Comparison of ENCODE assay signal across 8 cellular contexts in genomic region chr2:54556659-54557121, GRCh38.
A peak's percentile ranks its signal among the peaks of the same experiment; 100 is the strongest.
DNase-seq lines count a peak whose midpoint lies in the region; ATAC-seq and TF ChIP-seq lines count a peak whose summit lies in the region.

No MANE protein-coding gene starts in this region.

- peak overlapping the region; percentile 82 to 94 (median 88) for H3K27ac ChIP-seq in tibial nerve

- H3K36me3 ChIP-seq in tibial nerve: no peaks in the 10 kb centered on the region

- TF ChIP-seq EP300 in tibial nerve (IDR thresholded peaks at IDR 0.05): peak in 1 of 2 donors; percentile 82

- H3K4me3 ChIP-seq in tibial nerve: peak overlapping the region in 1 of 4 donors; percentile 59

- peak overlapping the region; percentile 21 for H3K27ac Mint-ChIP-seq in activated T-cell treated with anti-CD3 and anti-CD28 coated beads, Interleukin-2, amount 50 U/mL, for 72 hours

- H3K27me3 ChIP-seq in tibial nerve: no peaks in the 10 kb centered on the region

- peaks cover 8 to 20% of the 10 kb centered on the region in 2 donors for H3K36me3 Mint-ChIP-seq in activated T-cell treated with anti-CD3 and anti-CD28 coated beads, Interleukin-2, amount 50 U/mL, for 72 hours (ENCODE audit: insufficient read depth in 2 of 2)

- no peak for DNase-seq in activated T-cell treated with anti-CD3 and anti-CD28 coated beads, Interleukin-2, amount 50 U/mL, for 72 hours
- DNase-seq in activated T-cell treated with anti-CD3 and anti-CD28 coated beads, Interleukin-2, amount 50 U/mL, for 48 hours: no peak
- DNase-seq in amniotic epithelial cell (ENCODE audit: low read depth) (peak; percentile 99), kidney tubule cell (ENCODE audit: low spot score) (peak; percentile 80), tibial nerve (ENCODE audit: low spot score in 2 of 2) (peak in 1 of 2 donors; percentile 38), GM10266 (ENCODE audit: extremely low spot score) (no peak), ureter (ENCODE audit: low spot score) (no peak), SHP77 (lab: John Stamatoyannopoulos, UW) (no peak)

- TF ChIP-seq CTCF in tibial nerve (IDR thresholded peaks at IDR 0.05) (no peak), GM10266 (IDR thresholded peaks at IDR 0.05; ENCODE audit: control insufficient read depth, insufficient read depth, low read depth, missing control alignments) (no peak)

- peak overlapping the region; percentile 94 to 96 for H3K4me3 Mint-ChIP-seq in activated T-cell treated with anti-CD3 and anti-CD28 coated beads, Interleukin-2, amount 50 U/mL, for 72 hours

- peaks cover 0 to 96% (median 53%) of the 10 kb centered on the region in 4 donors for H3K4me1 ChIP-seq in tibial nerve

- no peaks in the 10 kb centered on the region for H3K9me3 Mint-ChIP-seq in activated T-cell treated with anti-CD3 and anti-CD28 coated beads, Interleukin-2, amount 50 U/mL, for 72 hours

- H3K4me1 Mint-ChIP-seq in activated T-cell treated with anti-CD3 and anti-CD28 coated beads, Interleukin-2, amount 50 U/mL, for 72 hours (ENCODE audit: low read depth): peaks cover 62% of the 10 kb centered on the region

- WGBS in tibial nerve, 2 donors: 56 to 67% methylated on average over 1 of the region's 1 CpG

- no peak for TF ChIP-seq POLR2A in tibial nerve (IDR thresholded peaks at IDR 0.05)

- H3K27me3 Mint-ChIP-seq in activated T-cell treated with anti-CD3 and anti-CD28 coated beads, Interleukin-2, amount 50 U/mL, for 72 hours (ENCODE audit: low read depth): no peaks in the 10 kb centered on the region

- H3K9me3 ChIP-seq in tibial nerve: no peaks in the 10 kb centered on the region

- no peak for ATAC-seq in activated T-cell treated with anti-CD3 and anti-CD28 coated beads, Interleukin-2, amount 50 U/mL, for 72 hours (replicated peaks in 1 of 2)

Comparison
In these comparisons a context has a peak if more than half of its experiments do, and no peak if none do; other contexts are left out.
1. DNase-seq: peak in amniotic epithelial cell (single experiment) and kidney tubule cell (single experiment); none in activated T-cell treated with anti-CD3 and anti-CD28 coated beads, Interleukin-2, amount 50 U/mL, for 72 hours (0 of 2), activated T-cell treated with anti-CD3 and anti-CD28 coated beads, Interleukin-2, amount 50 U/mL, for 48 hours (0 of 2), GM10266 (single experiment), ureter (single experiment) and SHP77 (0 of 2).